ENCODE assay signal across 12 cellular contexts in the genomic region with DNA sequence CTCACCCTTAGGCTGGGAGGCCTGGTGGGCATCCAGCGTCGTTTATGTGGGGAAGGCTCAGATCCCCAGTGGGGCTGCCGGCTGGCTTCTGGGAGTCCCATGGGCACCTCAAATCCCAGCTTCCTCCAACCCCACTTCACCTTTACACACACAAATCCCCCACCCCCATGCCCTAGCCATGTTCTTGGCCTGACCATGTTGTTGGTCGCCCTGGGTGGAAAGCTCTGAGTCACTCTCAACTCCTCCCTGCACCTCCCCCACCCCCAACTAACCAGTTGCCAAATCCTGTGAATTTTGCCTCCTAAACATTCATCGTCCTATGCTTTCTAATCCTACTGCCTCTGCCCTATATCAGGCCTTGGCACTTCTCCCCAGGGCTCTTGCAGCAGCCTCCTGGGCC. TPM values are rescaled to one million over a fixed set of nuclear protein-coding genes. Genes with fewer than 3 reads are reported as not detected.
A peak's percentile ranks its signal among the peaks of the same experiment; 100 is the strongest.
DNase-seq lines count a peak whose midpoint lies in the region; TF ChIP-seq lines count a peak whose summit lies in the region.
"Had no signal": no experiment of that assay in that cellular context is flagged by ENCODE, and none has a peak within 500 bp of the region (broad histone marks: within the 10 kb centered on the region; RNA-seq: fewer than 3 reads in every experiment).

No MANE protein-coding gene starts in this region.

- TF ChIP-seq CTCF in osteoblast (IDR thresholded peaks at IDR 0.05; ENCODE audit: extremely low read depth, low read depth, low read length): no peak

- peak overlapping the region; percentile 15 for H3K4me3 ChIP-seq in osteoblast (ENCODE audit: insufficient read depth, low read length)

- DNase-seq in AG08395 (ENCODE audit: low spot score): peak; percentile 73
- peak; percentile 33 for DNase-seq in NCI-H226
- peak; percentile 81 for DNase-seq in fibroblast of gingiva (ENCODE audit: low read depth)
- peak; percentile 93 for DNase-seq in osteoblast (ENCODE audit: insufficient read length, low spot score, missing footprints)
- no peak for DNase-seq in SHP77 treated with DMSO at 0.1 percent for 48 hours (lab: John Stamatoyannopoulos, UW)
- DNase-seq in Kasumi-1 (lab: John Stamatoyannopoulos, UW): no peak
- no peak for DNase-seq in superior temporal gyrus (ENCODE audit: extremely low spot score)
- DNase-seq in COLO829 (ENCODE audit: low spot score): no peak
- DNase-seq: activated effector memory CD4-positive, alpha-beta T cell treated with Interleukin-2 at 50 U/mL for 16 hours; foreskin melanocyte; NCI-H510A treated with DMSO at 0.1 percent for 48 hours had no signal

- H2AFZ ChIP-seq in osteoblast (ENCODE audit: low read length): peak overlapping the region; percentile 21

- H3K4me1 ChIP-seq in osteoblast (ENCODE audit: insufficient read depth, low read length): peaks cover 60% of the 10 kb centered on the region

- H3K27me3 ChIP-seq in osteoblast (ENCODE audit: insufficient read depth, low read length): no peaks in the 10 kb centered on the region

- H3K4me2 ChIP-seq in osteoblast (ENCODE audit: insufficient read depth, low read length): peak overlapping the region; percentile 57

- peak overlapping the region; percentile 82 for H3K27ac ChIP-seq in osteoblast (ENCODE audit: low read depth, low read length)
- H3K27ac ChIP-seq: C4-2B had no signal

- H3K79me2 ChIP-seq in osteoblast (ENCODE audit: insufficient read depth, low read length): peaks cover 43% of the 10 kb centered on the region

- peaks cover 7% of the 10 kb centered on the region for H4K20me1 ChIP-seq in osteoblast (ENCODE audit: insufficient read depth, low read length)

- no peaks in the 10 kb centered on the region for H3K9me3 ChIP-seq in osteoblast (ENCODE audit: low read depth, low read length)

- no peaks in the 10 kb centered on the region for H3K36me3 ChIP-seq in osteoblast (ENCODE audit: insufficient read depth, low read length)

RNA-seq across cellular contexts. Expression of a gene that starts 6.5 kb away (rescaled TPM):
- total RNA-seq in osteoblast: 45.7 and 48.9 TPM in 2 replicates

Comparison
In these comparisons a context has a peak if more than half of its experiments do, and no peak if none do; other contexts are left out.
1. DNase-seq: peak in AG08395 (single experiment), NCI-H226 (single experiment), fibroblast of gingiva (single experiment) and osteoblast (single experiment); none in SHP77 treated with DMSO at 0.1 percent for 48 hours (single experiment), Kasumi-1 (0 of 2), superior temporal gyrus (single experiment) and COLO829 (single experiment).